Comparison of ENCODE assay signal across 15 cellular contexts in the genomic region with DNA sequence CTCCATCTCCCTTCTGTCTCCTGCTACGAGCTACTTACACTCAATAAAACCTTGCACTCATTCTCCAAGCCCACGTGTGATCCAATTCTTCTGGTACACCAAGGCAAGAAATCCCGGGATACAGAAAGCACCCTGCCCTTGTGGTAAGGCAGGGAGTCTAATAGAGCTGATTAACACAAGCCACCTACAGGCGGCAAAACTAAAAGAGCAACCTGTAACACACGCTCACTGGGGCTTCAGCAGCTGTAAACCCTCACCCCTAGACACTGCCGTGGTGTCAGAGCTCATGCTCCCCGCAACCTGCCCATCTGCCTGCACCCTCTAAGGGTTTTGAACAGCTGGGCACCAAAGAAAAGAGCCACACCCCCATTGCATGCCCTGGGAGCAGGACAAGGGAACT.
DNase-seq lines count a peak whose midpoint lies in the region; ATAC-seq and TF ChIP-seq lines count a peak whose summit lies in the region.
"Had no signal": no experiment of that assay in that cellular context is flagged by ENCODE, and none has a peak within 500 bp of the region (broad histone marks: within the 10 kb centered on the region; RNA-seq: fewer than 3 reads in every experiment).

No MANE protein-coding gene starts in this region.

- H3K4me1 Mint-ChIP-seq in GM23338 (peaks cover 3% of the 10 kb centered on the region; the same call in 2 of the 3 replicates), endodermal cell (peaks cover 1% of the 10 kb centered on the region), neural progenitor cell (peaks cover 2% of the 10 kb centered on the region)
- H3K4me1 Mint-ChIP-seq: CD14-positive monocyte had no signal

- H3F3A ChIP-seq in GM23338 (replicated peaks; ENCODE audit: low read depth) (no peaks in the 10 kb centered on the region), neural progenitor cell (ENCODE audit: low read depth) (no peaks in the 10 kb centered on the region)

- no peak overlapping the region for H2AFZ ChIP-seq in GM23338
- no peak overlapping the region for H2AFZ ChIP-seq in neural progenitor cell (replicated peaks)
- no peak overlapping the region for H2AFZ ChIP-seq in trophoblast cell (ENCODE audit: insufficient read depth, low read length, poor library complexity)

- no peak overlapping the region for H3K4ac ChIP-seq in trophoblast cell (ENCODE audit: low read depth, low read length)

- H3K27ac ChIP-seq in GM23338 (ENCODE audit: low read depth): no peak overlapping the region
- H3K27ac ChIP-seq in endodermal cell (ENCODE audit: low read depth, low read length): no peak overlapping the region
- H3K27ac ChIP-seq in neural progenitor cell: no peak overlapping the region
- no peak overlapping the region for H3K27ac ChIP-seq in trophoblast cell (ENCODE audit: low read depth, low read length)

- no peaks in the 10 kb centered on the region for H4K20me1 ChIP-seq in GM23338 (replicated peaks; ENCODE audit: insufficient read depth)
- H4K20me1 ChIP-seq in neural progenitor cell (ENCODE audit: low read depth): no peaks in the 10 kb centered on the region

- H3K4me2 ChIP-seq in GM23338: no peak overlapping the region
- no peak overlapping the region for H3K4me2 ChIP-seq in neural progenitor cell
- H3K4me2 ChIP-seq in trophoblast cell (ENCODE audit: low read length): no peak overlapping the region

- H4K91ac ChIP-seq in trophoblast cell (ENCODE audit: low read depth, low read length): no peak overlapping the region

- no peaks in the 10 kb centered on the region for H3K9me2 ChIP-seq in GM23338 (ENCODE audit: insufficient read depth)

- peak overlapping the region; percentile 74; the same call in 1 of the 2 replicates for H3K27ac Mint-ChIP-seq in GM23338
- no peak overlapping the region for H3K27ac Mint-ChIP-seq in endodermal cell
- H3K27ac Mint-ChIP-seq in neural progenitor cell: peak overlapping the region; percentile 89
- H3K27ac Mint-ChIP-seq: CD14-positive monocyte; CD8-positive, alpha-beta T cell; IgD-negative memory B cell had no signal

- peak; percentile 85 for ATAC-seq in GM23338
- ATAC-seq: CD8-positive, alpha-beta T cell; HCT116 had no signal

- no peak overlapping the region for H2BK12ac ChIP-seq in trophoblast cell (ENCODE audit: low read length)

- H3K27me3 Mint-ChIP-seq in GM23338 (ENCODE audit: insufficient read depth, low read depth, poor library complexity) (no peaks in the 10 kb centered on the region), endodermal cell (ENCODE audit: insufficient read depth) (no peaks in the 10 kb centered on the region), neural progenitor cell (ENCODE audit: insufficient read depth, low read depth) (peaks cover 2% of the 10 kb centered on the region)

- H3K9me3 Mint-ChIP-seq in GM23338 (no peaks in the 10 kb centered on the region), endodermal cell (peaks cover 10% of the 10 kb centered on the region), neural progenitor cell (peaks cover 3% of the 10 kb centered on the region)
- H3K9me3 Mint-ChIP-seq: IgD-negative memory B cell had no signal

- H3K36me3 Mint-ChIP-seq in GM23338 (ENCODE audit: low read depth): peaks cover 13% of the 10 kb centered on the region; the same call in 2 of the 3 replicates
- H3K36me3 Mint-ChIP-seq in endodermal cell (ENCODE audit: low read depth): peaks cover 34% of the 10 kb centered on the region
- no peaks in the 10 kb centered on the region for H3K36me3 Mint-ChIP-seq in neural progenitor cell
- H3K36me3 Mint-ChIP-seq: CD14-positive monocyte; CD8-positive, alpha-beta T cell; IgD-negative memory B cell had no signal

- H3K14ac ChIP-seq in trophoblast cell (ENCODE audit: low read length): no peak overlapping the region

- H2BK120ac ChIP-seq in trophoblast cell (ENCODE audit: insufficient read depth, low read length, poor library complexity): no peak overlapping the region

- no peak overlapping the region for H2BK5ac ChIP-seq in trophoblast cell (ENCODE audit: low read depth, low read length, poor library complexity)

- no peak; a peak in 1 of 4 replicates for TF ChIP-seq CTCF in GM23338 (conservative IDR thresholded peaks at IDR 0.05; ENCODE audit: low read depth in 2 of 2)
- peak; percentile 51 for TF ChIP-seq CTCF in endodermal cell (conservative IDR thresholded peaks at IDR 0.05)
- TF ChIP-seq CTCF in neural progenitor cell (IDR thresholded peaks at IDR 0.05): no peak

- no peak overlapping the region for H4K12ac ChIP-seq in trophoblast cell (ENCODE audit: low read depth, low read length)

- no peak overlapping the region for H3K4me3 Mint-ChIP-seq in GM23338
- no peak overlapping the region for H3K4me3 Mint-ChIP-seq in endodermal cell
- no peak overlapping the region for H3K4me3 Mint-ChIP-seq in neural progenitor cell
- H3K4me3 Mint-ChIP-seq: CD14-positive monocyte; CD8-positive, alpha-beta T cell; IgD-negative memory B cell had no signal

- no peak overlapping the region for H3K18ac ChIP-seq in trophoblast cell (ENCODE audit: low read length)

- H3K9ac ChIP-seq in endodermal cell (ENCODE audit: extremely low read depth, low read length, poor library complexity, severe bottlenecking): no peak overlapping the region
- no peak overlapping the region for H3K9ac ChIP-seq in neural progenitor cell
- H3K9ac ChIP-seq in trophoblast cell (ENCODE audit: low read length): no peak overlapping the region

- 93% methylated on average over 6 of the region's 7 CpGs; no CpG with 5 or more reads in 1 of the 2 experiments for WGBS in endodermal cell (ENCODE audit: insufficient coverage in 1 of 2, insufficient read length in 1 of 2), 2 experiments
- no CpG with 5 or more reads among the region's 7 CpGs for WGBS in trophoblast cell (ENCODE audit: extremely low coverage, insufficient coverage, insufficient read length)

- no peak overlapping the region for H3K23ac ChIP-seq in trophoblast cell (ENCODE audit: low read length)

- no peak overlapping the region for H4K8ac ChIP-seq in trophoblast cell (ENCODE audit: low read depth, low read length)

- H2AK5ac ChIP-seq in trophoblast cell (ENCODE audit: low read length): no peak overlapping the region

- no peaks in the 10 kb centered on the region for H3K79me1 ChIP-seq in trophoblast cell (ENCODE audit: low read length)

- no peak overlapping the region for H3K4me3 ChIP-seq in GM23338
- H3K4me3 ChIP-seq in endodermal cell (ENCODE audit: low read length): no peak overlapping the region
- H3K4me3 ChIP-seq in neural progenitor cell: no peak overlapping the region
- no peak overlapping the region for H3K4me3 ChIP-seq in trophoblast cell (ENCODE audit: low read depth, low read length)

- H3K27me3 ChIP-seq in GM23338 (ENCODE audit: insufficient read depth): no peaks in the 10 kb centered on the region
- H3K27me3 ChIP-seq in endodermal cell (ENCODE audit: control insufficient read depth, insufficient read depth, low read length, poor library complexity, severe bottlenecking): no peaks in the 10 kb centered on the region
- no peaks in the 10 kb centered on the region for H3K27me3 ChIP-seq in neural progenitor cell
- H3K27me3 ChIP-seq in trophoblast cell (ENCODE audit: insufficient read depth, low read length): no peaks in the 10 kb centered on the region

- H3K36me3 ChIP-seq in GM23338 (ENCODE audit: insufficient read depth) (no peaks in the 10 kb centered on the region), endodermal cell (ENCODE audit: control insufficient read depth, insufficient read depth, low read length) (no peaks in the 10 kb centered on the region), neural progenitor cell (peaks cover 25% of the 10 kb centered on the region), trophoblast cell (ENCODE audit: control insufficient read depth in 1 of 2, insufficient read depth in 2 of 2, low read length in 2 of 2) (no peaks in the 10 kb centered on the region)

- H3K79me2 ChIP-seq in GM23338 (replicated peaks; ENCODE audit: insufficient read depth) (no peaks in the 10 kb centered on the region), neural progenitor cell (ENCODE audit: low read depth) (peaks cover 8% of the 10 kb centered on the region), trophoblast cell (ENCODE audit: control insufficient read depth, insufficient read depth, low read length, poor library complexity) (no peaks in the 10 kb centered on the region)

- H3K4me1 ChIP-seq in GM23338 (ENCODE audit: insufficient read depth): no peaks in the 10 kb centered on the region; the same call in 1 of the 2 replicates
- H3K4me1 ChIP-seq in endodermal cell (ENCODE audit: control insufficient read depth, insufficient read depth, low read length): no peaks in the 10 kb centered on the region
- no peaks in the 10 kb centered on the region for H3K4me1 ChIP-seq in neural progenitor cell
- H3K4me1 ChIP-seq in trophoblast cell (ENCODE audit: control insufficient read depth in 1 of 2, insufficient read depth in 2 of 2, low read length in 2 of 2): no peaks in the 10 kb centered on the region

- H3K9me3 ChIP-seq in endodermal cell (ENCODE audit: control insufficient read depth, low read length): no peaks in the 10 kb centered on the region
- peaks cover 7% of the 10 kb centered on the region for H3K9me3 ChIP-seq in neural progenitor cell (ENCODE audit: low read depth)
- no peaks in the 10 kb centered on the region for H3K9me3 ChIP-seq in trophoblast cell (ENCODE audit: insufficient read depth, low read depth, low read length)

- DNase-seq in GM23338 (ENCODE audit: low spot score): peak; percentile 30
- DNase-seq in HT1080 (ENCODE audit: low read depth): peak; percentile 1
- peak; percentile 58 for DNase-seq in endodermal cell
- DNase-seq in neural progenitor cell (ENCODE audit: low spot score): peak; percentile 8
- DNase-seq in trophoblast cell: no peak
- DNase-seq in anterior cingulate cortex (lab: John Stamatoyannopoulos, UW): no peak
- DNase-seq in NCI-H510A (lab: John Stamatoyannopoulos, UW): no peak
- DNase-seq: CD8-positive, alpha-beta T cell; COR-L47; DMS153; DMS79 treated with DMSO at 0.1 percent for 48 hours; GDM1 had no signal

TF ChIP-seq in GM23338, 12 proteins besides CTCF, POLR2A, EP300 and RAD21 (continues in another document):
- TF ChIP-seq ZNF331 (CRISPR knock-in tag; IDR thresholded peaks at IDR 0.05; ENCODE audit: low read depth) (no peak), STAT1 (IDR thresholded peaks at IDR 0.05; ENCODE audit: unreplicated experiment) (no peak), EZH2 (IDR thresholded peaks at IDR 0.05; ENCODE audit: low read depth, unreplicated experiment) (no peak), CREB1 (CRISPR knock-in tag; IDR thresholded peaks at IDR 0.05; ENCODE audit: low read depth) (no peak)
- TF ChIP-seq, protein P1, sequence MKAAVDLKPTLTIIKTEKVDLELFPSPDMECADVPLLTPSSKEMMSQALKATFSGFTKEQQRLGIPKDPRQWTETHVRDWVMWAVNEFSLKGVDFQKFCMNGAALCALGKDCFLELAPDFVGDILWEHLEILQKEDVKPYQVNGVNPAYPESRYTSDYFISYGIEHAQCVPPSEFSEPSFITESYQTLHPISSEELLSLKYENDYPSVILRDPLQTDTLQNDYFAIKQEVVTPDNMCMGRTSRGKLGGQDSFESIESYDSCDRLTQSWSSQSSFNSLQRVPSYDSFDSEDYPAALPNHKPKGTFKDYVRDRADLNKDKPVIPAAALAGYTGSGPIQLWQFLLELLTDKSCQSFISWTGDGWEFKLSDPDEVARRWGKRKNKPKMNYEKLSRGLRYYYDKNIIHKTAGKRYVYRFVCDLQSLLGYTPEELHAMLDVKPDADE (IDR thresholded peaks at IDR 0.05): no peak

Comparison
In these comparisons a context has a peak if more than half of its experiments do, and no peak if none do; other contexts are left out.
1. DNase-seq: peak in GM23338 (single experiment), HT1080 (single experiment), endodermal cell (single experiment) and neural progenitor cell (single experiment); none in trophoblast cell (0 of 2), anterior cingulate cortex (0 of 58) and NCI-H510A (single experiment).